6 cellular contexts compared by ENCODE assay signal in genomic region chr9:95338243-95338642, GRCh38.
"Had no signal": no experiment of that assay in that cellular context is flagged by ENCODE, and none has a peak within 500 bp of the region (broad histone marks: within the 10 kb centered on the region; RNA-seq: fewer than 3 reads in every experiment).

No MANE protein-coding gene starts in this region.

- DNase-seq: H9, HCEC 1CT, IMR-90 had no signal

- ATAC-seq: GM23338, K562 had no signal

- H3K4me2 ChIP-seq: GM23338 had no signal

- H2AFZ ChIP-seq: GM23338 had no signal

- H3K27ac ChIP-seq: HL-60 had no signal

- H3K4me3 ChIP-seq: GM23338, K562 had no signal
